In the genomic region with DNA sequence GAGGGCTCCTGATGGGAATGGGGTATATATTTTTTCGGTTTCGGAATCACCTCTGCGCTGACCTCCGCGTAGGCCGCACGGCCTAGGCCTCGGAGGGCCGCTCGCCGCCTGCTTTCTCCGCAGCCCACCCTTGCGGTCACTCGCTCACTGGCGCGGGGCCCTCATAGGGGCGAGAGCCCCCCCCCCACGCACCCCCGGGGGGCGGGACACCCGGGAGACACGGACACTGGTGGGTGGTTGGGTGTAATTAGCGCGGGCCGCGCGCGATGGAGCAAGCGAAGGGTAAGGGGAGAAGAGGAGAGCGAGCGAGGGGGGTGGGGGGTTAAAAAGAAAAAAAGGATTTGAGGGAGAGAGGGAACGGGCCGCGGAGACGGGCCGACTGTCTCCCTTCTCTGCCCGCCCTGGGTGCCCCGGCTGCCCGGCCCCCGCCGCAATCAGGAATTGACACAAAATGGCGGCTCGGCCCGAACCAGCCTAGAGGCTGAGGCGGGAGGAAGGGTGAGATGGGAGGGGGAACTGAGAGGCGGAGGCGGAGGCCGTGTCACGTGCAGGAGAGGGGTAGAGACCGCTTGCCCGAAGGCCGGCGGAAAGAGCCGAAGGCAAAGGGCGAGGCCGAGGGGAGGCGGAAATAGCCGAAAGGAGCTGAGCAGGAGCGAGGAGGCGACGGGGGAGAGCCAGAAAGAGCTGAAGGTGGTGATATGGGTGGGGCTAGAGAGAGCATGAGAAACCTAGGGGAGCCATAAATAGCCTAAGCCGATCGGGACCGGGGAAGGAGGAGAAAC, we compare ENCODE assay signal across 8 cellular contexts. TPM values are rescaled to one million over a fixed set of nuclear protein-coding genes. Genes with fewer than 3 reads are reported as not detected.
DNase-seq lines count a peak whose midpoint lies in the region; ATAC-seq and TF ChIP-seq lines count a peak whose summit lies in the region.

No MANE protein-coding gene starts in this region.

- H3K4me3 ChIP-seq in AG09309 (ENCODE audit: control insufficient read depth, low read depth, low read length): peak overlapping the region; percentile 86

- no peaks in the 10 kb centered on the region for H3K9me3 Mint-ChIP-seq in immature natural killer cell

- peaks cover 0 to 6% (median 4%) of the 10 kb centered on the region in 3 donors for H3K36me3 Mint-ChIP-seq in immature natural killer cell

- peaks cover 39 to 49% of the 10 kb centered on the region in 2 donors for H3K4me1 Mint-ChIP-seq in immature natural killer cell

- peak overlapping the region; percentile 98 to 100 (median 100) for H3K27ac Mint-ChIP-seq in immature natural killer cell

- peak; percentile 97 for DNase-seq in AG09309 (ENCODE audit: low read depth)
- DNase-seq in NCI-H345 (lab: John Stamatoyannopoulos, UW): peak; percentile 98
- peak; percentile 94 to 98 (median 96) for DNase-seq in activated CD4-positive, CD25-positive, alpha-beta regulatory T cell (lab: John Stamatoyannopoulos, UW)
- DNase-seq in central memory CD4-positive, alpha-beta T cell: peak; percentile 100
- peak; percentile 100 for DNase-seq in immature natural killer cell
- peak; percentile 98 for DNase-seq in smooth muscle cell of the brain vasculature (ENCODE audit: low read depth, low spot score)

- H3K4me3 Mint-ChIP-seq in immature natural killer cell: peak overlapping the region; percentile 95 to 99 (median 98)

- TF ChIP-seq CTCF in AG09309 (IDR thresholded peaks at IDR 0.05; ENCODE audit: control insufficient read depth, insufficient read depth, low read depth, low read length, missing control alignments): no peak

- H3K27me3 Mint-ChIP-seq in immature natural killer cell (ENCODE audit: low read depth in 3 of 3): peaks cover 10 to 29% (median 15%) of the 10 kb centered on the region in 3 donors

- peak; percentile 74 for ATAC-seq in GM19025 (IDR thresholded peaks at IDR 0.05; ENCODE audit: low read depth, unreplicated experiment)
- ATAC-seq in HG03280 (IDR thresholded peaks at IDR 0.05; ENCODE audit: unreplicated experiment): peak; percentile 83

RNA-seq across cellular contexts. Expression of a gene that starts 0.7 kb away (rescaled TPM):
- polyA plus RNA-seq in immature natural killer cell: 1 to 10 TPM in 2 of 3 donors, under 1 TPM in 1; 0.04 to 2.3 (median 1.1) TPM

RNA-seq across cellular contexts. Expression of a gene that starts 17.8 kb away (rescaled TPM):
- polyA plus RNA-seq in immature natural killer cell: 100 to 1,000 TPM; 111 to 159 (median 119) TPM

Comparison
In these comparisons a context has a peak if more than half of its experiments do, and no peak if none do; other contexts are left out.
1. Peak in every context shown above with its lines: DNase-seq, ATAC-seq and H3K4me3 ChIP-seq.